ENCODE assay signal across 20 cellular contexts in the genomic region with DNA sequence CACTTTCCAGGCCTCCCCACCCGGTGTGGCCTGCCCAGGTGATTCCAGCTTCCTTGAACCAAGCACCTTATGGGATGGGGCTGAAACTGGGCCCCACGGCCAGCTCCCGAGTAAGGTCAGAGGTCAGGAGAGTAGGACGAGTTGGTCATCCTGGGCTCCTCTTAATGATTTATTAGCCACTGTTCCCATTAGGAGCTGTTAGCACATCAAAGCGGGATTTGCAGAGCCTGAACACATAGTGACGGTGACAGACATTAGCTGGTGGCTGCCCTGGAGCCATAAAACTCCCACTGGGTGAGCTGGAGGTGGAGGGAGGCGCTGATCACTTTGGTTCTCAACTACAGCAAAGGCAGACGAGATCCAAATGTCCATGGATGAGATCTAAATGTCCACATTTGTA. TPM values are rescaled to one million over a fixed set of nuclear protein-coding genes. Genes with fewer than 3 reads are reported as not detected.
DNase-seq lines count a peak whose midpoint lies in the region; ATAC-seq and TF ChIP-seq lines count a peak whose summit lies in the region.
"Had no signal": no experiment of that assay in that cellular context is flagged by ENCODE, and none has a peak within 500 bp of the region (broad histone marks: within the 10 kb centered on the region; RNA-seq: fewer than 3 reads in every experiment).

No MANE protein-coding gene starts in this region.

- no peaks in the 10 kb centered on the region for H3K27me3 ChIP-seq in BLaER1
- peaks cover 6% of the 10 kb centered on the region for H3K27me3 ChIP-seq in left ventricle myocardium inferior (ENCODE audit: low read depth)

- intact Hi-C loops in left ventricle myocardium inferior (cut with micrococcal nuclease): no loop called here

- no peak for TF ChIP-seq CTCF in neural crest cell (conservative IDR thresholded peaks at IDR 0.05)
- no peak for TF ChIP-seq CTCF in left ventricle myocardium inferior (IDR thresholded peaks at IDR 0.05; ENCODE audit: borderline replicate concordance)

- no peaks in the 10 kb centered on the region for H3K36me3 ChIP-seq in BLaER1
- no peaks in the 10 kb centered on the region for H3K36me3 ChIP-seq in left ventricle myocardium inferior

- peak overlapping the region; percentile 87; the same call in 1 of the 2 replicates for H3K4me2 ChIP-seq in BLaER1
- H3K4me2 ChIP-seq: A549 had no signal

- peak overlapping the region; percentile 83 for H3K27ac Mint-ChIP-seq in T-helper 17 cell
- H3K27ac Mint-ChIP-seq in neural crest cell (ENCODE audit: unreplicated experiment): peak overlapping the region; percentile 28
- H3K27ac Mint-ChIP-seq in immature natural killer cell: no peak overlapping the region
- H3K27ac Mint-ChIP-seq: CD14-positive monocyte; CD4-positive, alpha-beta memory T cell; GM23338 had no signal

- no peaks in the 10 kb centered on the region for H4K20me1 ChIP-seq in BLaER1

- H3K4me1 Mint-ChIP-seq in T-helper 17 cell (peaks cover 2% of the 10 kb centered on the region), neural crest cell (peaks cover 67% of the 10 kb centered on the region), immature natural killer cell (peaks cover 0 to 11% of the 10 kb centered on the region in 2 donors)
- H3K4me1 Mint-ChIP-seq: CD14-positive monocyte; CD4-positive, alpha-beta memory T cell; IgD-negative memory B cell had no signal

- no peak overlapping the region for H3K27ac ChIP-seq in BLaER1
- no peak overlapping the region for H3K27ac ChIP-seq in left ventricle myocardium inferior (replicated peaks)
- H3K27ac ChIP-seq: 22Rv1, A549 had no signal

- H3K9ac ChIP-seq in BLaER1: no peak overlapping the region

- no peak overlapping the region for H3K4me3 Mint-ChIP-seq in T-helper 17 cell
- no peak overlapping the region for H3K4me3 Mint-ChIP-seq in neural crest cell
- H3K4me3 Mint-ChIP-seq in immature natural killer cell: no peak overlapping the region
- H3K4me3 Mint-ChIP-seq: CD14-positive monocyte; CD4-positive, alpha-beta memory T cell; GM23338; IgD-negative memory B cell had no signal

- DNase-seq in T-helper 17 cell: no peak
- DNase-seq in left kidney (ENCODE audit: low read depth, low spot score): peak; percentile 51
- DNase-seq in neural crest cell (ENCODE audit: low read depth, low spot score): no peak
- DNase-seq in DMS 273 (lab: John Stamatoyannopoulos, UW; ENCODE audit: unreplicated experiment): no peak
- no peak for DNase-seq in left ventricle myocardium inferior
- no peak for DNase-seq in activated T-cell treated with anti-CD3 and anti-CD28 coated beads for 4 hours
- no peak for DNase-seq in immature natural killer cell
- DNase-seq: AML-193; CD4-positive, alpha-beta memory T cell; DMS79 treated with DMSO at 0.1 percent for 48 hours; H7 had no signal

- H3K4me1 ChIP-seq in BLaER1 (peaks cover 56% of the 10 kb centered on the region), left ventricle myocardium inferior (peaks cover 11% of the 10 kb centered on the region)

- H3K9me3 ChIP-seq in BLaER1: no peaks in the 10 kb centered on the region
- no peaks in the 10 kb centered on the region for H3K9me3 ChIP-seq in T-helper 17 cell (ENCODE audit: control insufficient read depth, low read length, poor library complexity, severe bottlenecking)
- H3K9me3 ChIP-seq in left ventricle myocardium inferior (replicated peaks): no peaks in the 10 kb centered on the region
- H3K9me3 ChIP-seq: A549 had no signal

- no peak for ATAC-seq in T-helper 17 cell
- ATAC-seq: A549, GM12878, GM23338, HCT116, HepG2 had no signal

- H3K9me3 Mint-ChIP-seq in neural crest cell (no peaks in the 10 kb centered on the region), immature natural killer cell (no peaks in the 10 kb centered on the region)
- H3K9me3 Mint-ChIP-seq: CD14-positive monocyte; CD4-positive, alpha-beta memory T cell; GM23338 had no signal

- H3K36me3 Mint-ChIP-seq in T-helper 17 cell (ENCODE audit: low read depth) (peaks cover 2% of the 10 kb centered on the region), neural crest cell (ENCODE audit: low read depth) (no peaks in the 10 kb centered on the region), immature natural killer cell (peaks cover 0 to 9% (median 3%) of the 10 kb centered on the region in 3 donors)
- H3K36me3 Mint-ChIP-seq: CD14-positive monocyte; CD4-positive, alpha-beta memory T cell; IgD-negative memory B cell had no signal

- peaks cover 61% of the 10 kb centered on the region for H3K27me3 Mint-ChIP-seq in T-helper 17 cell
- H3K27me3 Mint-ChIP-seq in neural crest cell (ENCODE audit: low read depth): no peaks in the 10 kb centered on the region
- peaks cover 2 to 6% (median 4%) of the 10 kb centered on the region in 3 donors for H3K27me3 Mint-ChIP-seq in immature natural killer cell (ENCODE audit: low read depth in 3 of 3)

- no peak overlapping the region for H3K4me3 ChIP-seq in BLaER1
- no peak overlapping the region for H3K4me3 ChIP-seq in left ventricle myocardium inferior
- H3K4me3 ChIP-seq: A549, GM12878, GM23338 had no signal

RNA-seq across cellular contexts. Expression of a gene that starts 48.1 kb away (rescaled TPM):
- total RNA-seq in T-helper 17 cell (not detected), neural crest cell (8.1 and 9.5 TPM in 2 replicates), left ventricle myocardium inferior (2.5 TPM)
- polyA plus RNA-seq in immature natural killer cell: 1 to 10 TPM; 1.0 to 6.0 (median 1.6) TPM
- total RNA-seq: CD4-positive, alpha-beta memory T cell; GM12878; HepG2 had no signal
- polyA plus RNA-seq: CD14-positive monocyte; CD4-positive, alpha-beta memory T cell; IgD-negative memory B cell had no signal

Comparison
In these comparisons a context has a peak if more than half of its experiments do, and no peak if none do; other contexts are left out.
1. H3K27ac Mint-ChIP-seq: peak in T-helper 17 cell (single experiment) and neural crest cell (single experiment); none in immature natural killer cell (0 of 6).